In the genomic region with DNA sequence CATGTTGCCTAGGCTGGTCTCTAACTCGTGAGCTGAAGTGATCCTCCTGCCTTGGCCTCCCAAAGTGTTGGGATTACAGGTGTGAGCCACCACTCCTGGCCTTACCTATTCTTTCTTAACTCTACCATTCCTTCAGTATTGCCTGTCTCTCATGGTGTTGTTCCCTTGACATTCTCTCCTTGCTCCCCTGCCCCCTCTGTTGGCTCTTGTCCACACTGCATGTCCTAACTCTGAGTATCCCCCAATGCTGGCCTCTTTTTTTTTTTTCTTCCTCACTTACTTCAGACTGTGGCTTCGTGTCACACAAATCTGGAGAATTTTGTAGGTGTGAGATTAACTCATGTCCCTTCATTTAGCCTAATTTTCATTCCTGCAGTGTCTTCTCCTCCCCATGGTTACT, we compare ENCODE assay signal across 12 cellular contexts. TPM values are rescaled to one million over a fixed set of nuclear protein-coding genes. Genes with fewer than 3 reads are reported as not detected.
A peak's percentile ranks its signal among the peaks of the same experiment; 100 is the strongest.
DNase-seq lines count a peak whose midpoint lies in the region; ATAC-seq and TF ChIP-seq lines count a peak whose summit lies in the region.
"Had no signal": no experiment of that assay in that cellular context is flagged by ENCODE, and none has a peak within 500 bp of the region (broad histone marks: within the 10 kb centered on the region; RNA-seq: fewer than 3 reads in every experiment).

No MANE protein-coding gene starts in this region.

- 33 to 43% methylated on average over 1 to 2 of the region's 2 CpGs for WGBS in body of pancreas, 2 donors

- BruUV-seq in Caco-2 (replicated peaks; lab: Mats Ljungman, UMichigan): no TSS peak

- H3K9me3 ChIP-seq in Caco-2 (no peaks in the 10 kb centered on the region), body of pancreas (no peaks in the 10 kb centered on the region)
- H3K9me3 ChIP-seq: heart left ventricle had no signal

- no peak for ATAC-seq in body of pancreas
- ATAC-seq in HG03442 (IDR thresholded peaks at IDR 0.05; ENCODE audit: unreplicated experiment): no peak
- ATAC-seq in HG02642 (IDR thresholded peaks at IDR 0.05; ENCODE audit: poor library complexity, unreplicated experiment): no peak
- ATAC-seq: effector memory CD8-positive, alpha-beta T cell; heart left ventricle had no signal

- H3K4me1 Mint-ChIP-seq in Caco-2 (ENCODE audit: low read depth, unreplicated experiment) (no peaks in the 10 kb centered on the region), CD14-positive monocyte (no peaks in the 10 kb centered on the region)

- H3K4me3 Mint-ChIP-seq in Caco-2 (ENCODE audit: unreplicated experiment) (no peak overlapping the region), CD14-positive monocyte (no peak overlapping the region)
- H3K4me3 Mint-ChIP-seq: effector memory CD8-positive, alpha-beta T cell had no signal

- H3K27me3 ChIP-seq in Caco-2 (replicated peaks; ENCODE audit: control insufficient read depth, insufficient read depth, low read length): no peaks in the 10 kb centered on the region
- H3K27me3 ChIP-seq in H7 (ENCODE audit: control insufficient read depth, insufficient read depth, low read length): no peaks in the 10 kb centered on the region
- H3K27me3 ChIP-seq in body of pancreas: no peaks in the 10 kb centered on the region
- H3K27me3 ChIP-seq: heart left ventricle had no signal

- POLR2A ChIA-PET in Caco-2 (lab: Charles Lee): no interaction called here

- H3K36me3 Mint-ChIP-seq in Caco-2 (ENCODE audit: insufficient read depth, unreplicated experiment) (no peaks in the 10 kb centered on the region), CD14-positive monocyte (no peaks in the 10 kb centered on the region)

- H3K36me3 ChIP-seq in Caco-2 (ENCODE audit: control insufficient read depth, insufficient read depth, low read length): no peaks in the 10 kb centered on the region
- H3K36me3 ChIP-seq in H7 (replicated peaks; ENCODE audit: control insufficient read depth, insufficient read depth, low read length): no peaks in the 10 kb centered on the region
- H3K36me3 ChIP-seq in body of pancreas (replicated peaks in 1 of 2; ENCODE audit: insufficient read depth in 1 of 2, low read depth in 2 of 2): no peaks in the 10 kb centered on the region
- H3K36me3 ChIP-seq: heart left ventricle had no signal

- peaks cover 7% of the 10 kb centered on the region for H3K27me3 Mint-ChIP-seq in Caco-2 (ENCODE audit: insufficient read depth, unreplicated experiment)
- peaks cover 0 to 1% (median 0%) of the 10 kb centered on the region in 3 donors for H3K27me3 Mint-ChIP-seq in CD14-positive monocyte (ENCODE audit: low read depth in 3 of 3)
- H3K27me3 Mint-ChIP-seq: effector memory CD8-positive, alpha-beta T cell had no signal

- TF ChIP-seq CTCF in Caco-2 (IDR thresholded peaks at IDR 0.05; ENCODE audit: insufficient read depth in 1 of 2, low read depth in 1 of 2, low read length in 1 of 2, severe bottlenecking in 1 of 2, unreplicated experiment in 1 of 2) (peak; percentile 25 to 30), VCaP (conservative IDR thresholded peaks at IDR 0.05) (0 out of 2 replicates have a peak, but pooled peaks have one; percentile 18), body of pancreas (IDR thresholded peaks at IDR 0.05) (no peak), CD14-positive monocyte (IDR thresholded peaks at IDR 0.05) (no peak)

- H3K4me3 ChIP-seq in Caco-2 (ENCODE audit: low read depth, low read length) (no peak overlapping the region), H7 (ENCODE audit: insufficient read depth, low read depth, low read length) (no peak overlapping the region), body of pancreas (no peak overlapping the region)
- H3K4me3 ChIP-seq: heart left ventricle, lung had no signal

- DNase-seq in Caco-2 (peak in 1 of 2 experiments; percentile 26), H7 (peak; percentile 57), islet precursor cell (peak; percentile 76), body of pancreas (no peak), CD14-positive monocyte (ENCODE audit: low spot score) (no peak)
- DNase-seq: activated T-cell treated with anti-CD3 and anti-CD28 coated beads for 4 hours; effector memory CD8-positive, alpha-beta T cell; heart left ventricle had no signal

- H3K4me1 ChIP-seq in Caco-2 (no peaks in the 10 kb centered on the region), body of pancreas (no peaks in the 10 kb centered on the region)
- H3K4me1 ChIP-seq: heart left ventricle had no signal

- intact Hi-C loops in Caco-2 (cut with micrococcal nuclease; ENCODE audit: unreplicated experiment) (loop anchor here (10.0 kb wide), 1 partner anchor 171 kb away; no protein-coding TSS in a partner anchor), body of pancreas (cut with DNase I) (no loop called here), CD14-positive monocyte (cut with micrococcal nuclease) (no loop called here)

- CTCF ChIA-PET in Caco-2 (lab: Charles Lee): no interaction called here

- H3K27ac ChIP-seq in VCaP: no peak overlapping the region
- no peak overlapping the region for H3K27ac ChIP-seq in body of pancreas
- H3K27ac ChIP-seq: heart left ventricle had no signal

- TF ChIP-seq POLR2A in body of pancreas (IDR thresholded peaks at IDR 0.05): no peak

- H3K27ac Mint-ChIP-seq in Caco-2 (ENCODE audit: unreplicated experiment): no peak overlapping the region
- no peak overlapping the region for H3K27ac Mint-ChIP-seq in CD14-positive monocyte
- H3K27ac Mint-ChIP-seq: effector memory CD8-positive, alpha-beta T cell had no signal

- no peaks in the 10 kb centered on the region for H3K9me3 Mint-ChIP-seq in Caco-2 (ENCODE audit: unreplicated experiment)
- H3K9me3 Mint-ChIP-seq in CD14-positive monocyte: peaks cover 0 to 3% (median 0%) of the 10 kb centered on the region in 7 donors

RNA-seq across cellular contexts. Expression of a gene that starts 22.9 kb away (rescaled TPM):
- not detected in 2 replicates for total RNA-seq in Caco-2 (2022)
- total RNA-seq in H7 (2014; rRNA removed; shearing (Covaris generic)): 2.2 and 2.6 TPM in 2 replicates
- total RNA-seq in body of pancreas: under 1 TPM in 1 of 2 donors, not detected in 1; 0.26 TPM
- not detected for polyA plus RNA-seq in CD14-positive monocyte

Comparison
In these comparisons a context has a peak if more than half of its experiments do, and no peak if none do; other contexts are left out.
1. DNase-seq: peak in H7 (single experiment) and islet precursor cell (single experiment); none in body of pancreas (0 of 4) and CD14-positive monocyte (single experiment).
2. CTCF ChIP-seq: peak in Caco-2 (2 of 2) and VCaP (single experiment); none in body of pancreas (0 of 7) and CD14-positive monocyte (single experiment).